ENCODE assay signal across 8 cellular contexts in genomic region chr9:5493597-5494511, GRCh38. TPM values are rescaled to one million over a fixed set of nuclear protein-coding genes. Genes with fewer than 3 reads are reported as not detected.
A peak's percentile ranks its signal among the peaks of the same experiment; 100 is the strongest.
DNase-seq lines count a peak whose midpoint lies in the region; ATAC-seq and TF ChIP-seq lines count a peak whose summit lies in the region.

No MANE protein-coding gene starts in this region.

- peak overlapping the region; percentile 3; the same call in 1 of the 2 replicates for H3K4me2 ChIP-seq in IMR-90 (ENCODE audit: low read depth, low read length)

- H3K18ac ChIP-seq in IMR-90 (ENCODE audit: low read depth, low read length), result peak overlapping the region; percentile 6; the same call in 1 of the 2 replicates

- TF ChIP-seq CTCF in IMR-90 (conservative IDR thresholded peaks at IDR 0.05; ENCODE audit: low read depth, low read length), result no peak
- no peak for TF ChIP-seq CTCF in lung (IDR thresholded peaks at IDR 0.05; ENCODE audit: control extremely low read depth, extremely low read depth)
- no peak for TF ChIP-seq CTCF in Calu3 (IDR thresholded peaks at IDR 0.05; ENCODE audit: unreplicated experiment)

- H3K27me3 ChIP-seq in IMR-90 (ENCODE audit: control insufficient read depth, insufficient read depth, low read length) (no peaks in the 10 kb centered on the region), lung (ENCODE audit: control insufficient read depth, insufficient read depth) (no peaks in the 10 kb centered on the region)

- H3K4me1 ChIP-seq in IMR-90 (ENCODE audit: control insufficient read depth, insufficient read depth, low read length), result peaks cover 5% of the 10 kb centered on the region; the same call in 1 of the 2 replicates
- peaks cover 0 to 4% of the 10 kb centered on the region in 2 donors for H3K4me1 ChIP-seq in lung (ENCODE audit: control insufficient read depth in 2 of 2, insufficient read depth in 2 of 2, low read length in 2 of 2)

- TF ChIP-seq RAD21 in IMR-90 (IDR thresholded peaks at IDR 0.05; ENCODE audit: low read length), result no peak

- no peaks in the 10 kb centered on the region for H3K27me3 Mint-ChIP-seq in activated naive CD8-positive, alpha-beta T cell treated with anti-CD3 and anti-CD28 coated beads, Interleukin-2, amount 50 U/mL, for 24 hours
- no peaks in the 10 kb centered on the region for H3K27me3 Mint-ChIP-seq in Calu3 (ENCODE audit: unreplicated experiment)

- BruUV-seq in IMR-90 (replicated peaks; lab: Mats Ljungman, UMichigan), result no TSS peak
- BruUV-seq in Calu3 (replicated peaks; lab: Mats Ljungman, UMichigan), result no TSS peak

- H3K9me1 ChIP-seq in IMR-90 (ENCODE audit: insufficient read depth, low read length), result peaks cover 9% of the 10 kb centered on the region; the same call in 1 of the 2 replicates

- H3K9me3 ChIP-seq in IMR-90 (ENCODE audit: control insufficient read depth, insufficient read depth, low read length), result no peaks in the 10 kb centered on the region
- no peaks in the 10 kb centered on the region for H3K9me3 ChIP-seq in lung (ENCODE audit: control insufficient read depth in 2 of 2, insufficient read depth in 1 of 2, low read length in 1 of 2)

- peak overlapping the region; percentile 56 for H2AK9ac ChIP-seq in IMR-90 (replicated peaks; ENCODE audit: low read depth, low read length, poor library complexity)

- H3K4me3 Mint-ChIP-seq in activated naive CD8-positive, alpha-beta T cell treated with anti-CD3 and anti-CD28 coated beads, Interleukin-2, amount 50 U/mL, for 24 hours, result no peak overlapping the region
- no peak overlapping the region for H3K4me3 Mint-ChIP-seq in Calu3 (ENCODE audit: low read depth, unreplicated experiment)

- H3K27ac Mint-ChIP-seq in activated naive CD8-positive, alpha-beta T cell treated with anti-CD3 and anti-CD28 coated beads, Interleukin-2, amount 50 U/mL, for 24 hours, result peak overlapping the region; percentile 22
- no peak overlapping the region for H3K27ac Mint-ChIP-seq in Calu3 (ENCODE audit: unreplicated experiment)

- no peaks in the 10 kb centered on the region for H3K79me1 ChIP-seq in IMR-90 (ENCODE audit: low read depth in 1 of 2, low read length in 2 of 2)

- H3K9me3 Mint-ChIP-seq in activated naive CD8-positive, alpha-beta T cell treated with anti-CD3 and anti-CD28 coated beads, Interleukin-2, amount 50 U/mL, for 24 hours, result no peaks in the 10 kb centered on the region
- H3K9me3 Mint-ChIP-seq in Calu3 (ENCODE audit: low read depth, unreplicated experiment), result no peaks in the 10 kb centered on the region

- CTCF ChIA-PET in IMR-90 (lab: Yijun Ruan, JAX), result no interaction called here
- CTCF ChIA-PET in Calu3 (lab: Charles Lee), result no interaction called here

- no peak for TF ChIP-seq POLR2A in IMR-90 (IDR thresholded peaks at IDR 0.05; ENCODE audit: low read depth, low read length)

- H3K56ac ChIP-seq in IMR-90 (ENCODE audit: extremely low read depth, insufficient read depth, low read length), result peak overlapping the region; percentile 32

- peak overlapping the region; percentile 67 for H2BK5ac ChIP-seq in IMR-90 (ENCODE audit: low read depth, low read length, poor library complexity, severe bottlenecking)

- dilution Hi-C loops in IMR-90 (cut with HindIII; ENCODE audit: low sequenced_read_pairs, unreplicated experiment), result no loop called here

- H3K36me3 ChIP-seq in IMR-90 (ENCODE audit: control insufficient read depth, insufficient read depth, low read length), result no peaks in the 10 kb centered on the region
- H3K36me3 ChIP-seq in lung (ENCODE audit: control insufficient read depth in 2 of 2, insufficient read depth in 2 of 2, low read length in 2 of 2), result no peaks in the 10 kb centered on the region

- H2AFZ ChIP-seq in IMR-90 (replicated peaks; ENCODE audit: low read length, poor library complexity), result peak overlapping the region; percentile 77

- H4K20me1 ChIP-seq in IMR-90 (ENCODE audit: insufficient read depth, low read length), result no peaks in the 10 kb centered on the region

- H2BK120ac ChIP-seq in IMR-90 (ENCODE audit: low read depth, low read length), result peak overlapping the region; percentile 83

- peaks cover 18% of the 10 kb centered on the region for H3K4me1 Mint-ChIP-seq in activated naive CD8-positive, alpha-beta T cell treated with anti-CD3 and anti-CD28 coated beads, Interleukin-2, amount 50 U/mL, for 24 hours
- peaks cover 9% of the 10 kb centered on the region for H3K4me1 Mint-ChIP-seq in Calu3 (ENCODE audit: low read depth, unreplicated experiment)

- peak; percentile 79 for ATAC-seq in GM18499 (IDR thresholded peaks at IDR 0.05; ENCODE audit: insufficient read depth, unreplicated experiment)
- ATAC-seq in GM21717 (IDR thresholded peaks at IDR 0.05; ENCODE audit: unreplicated experiment), result peak; percentile 82
- ATAC-seq in IMR-90 (ENCODE audit: low read depth), result peak; percentile 90
- peak; percentile 67 for ATAC-seq in activated naive CD8-positive, alpha-beta T cell treated with anti-CD3 and anti-CD28 coated beads, Interleukin-2, amount 50 U/mL, for 24 hours
- ATAC-seq in lung (ENCODE audit: insufficient read depth, low FRiP score), result peak; percentile 54

- H4K91ac ChIP-seq in IMR-90 (ENCODE audit: insufficient read depth, low read depth, low read length), result peak overlapping the region; percentile 83

- DNase-seq in IMR-90 (peak; percentile 92), lung (ENCODE audit: low spot score) (no peak), 8988T (no peak), Calu3 (no peak), NCI-H1694 treated with DMSO at 0.1 percent for 48 hours (lab: John Stamatoyannopoulos, UW) (no peak)
- DNase-seq in activated naive CD8-positive, alpha-beta T cell treated with anti-CD3 and anti-CD28 coated beads, Interleukin-2, amount 50 U/mL, for 24 hours, result no peak

- 80% methylated on average over 2 of the region's 9 CpGs; no CpG with 5 or more reads in 1 of the 2 experiments for WGBS in IMR-90 (ENCODE audit: extremely low coverage in 2 of 2, insufficient read length in 1 of 2), 2 experiments
- 48 to 66% methylated on average over 9 of the region's 9 CpGs for WGBS in lung, 2 donors

- intact Hi-C loops in IMR-90 (cut with micrococcal nuclease), result no loop called here
- intact Hi-C loops in Calu3 (cut with micrococcal nuclease; ENCODE audit: unreplicated experiment), result no loop called here

- H3K23ac ChIP-seq in IMR-90 (ENCODE audit: low read depth, low read length), result no peak overlapping the region

- in situ Hi-C loops in IMR-90 (cut with MboI; ENCODE audit: low sequenced_read_pairs), result no loop called here

- H3K14ac ChIP-seq in IMR-90 (replicated peaks; ENCODE audit: low read depth, low read length), result peak overlapping the region; percentile 87

- peak overlapping the region; percentile 2; the same call in 1 of the 2 replicates for H3K27ac ChIP-seq in IMR-90 (ENCODE audit: insufficient read depth, low read length)
- H3K27ac ChIP-seq in lung (ENCODE audit: low read depth in 1 of 2, low read length in 1 of 2), result peak overlapping the region in 1 of 2 donors; percentile 9

- peak overlapping the region; percentile 23; the same call in 1 of the 2 replicates for H4K5ac ChIP-seq in IMR-90 (ENCODE audit: low read depth, low read length)

- POLR2A ChIA-PET in IMR-90 (lab: Charles Lee; ENCODE audit: unreplicated experiment), result no interaction called here

- peak overlapping the region; percentile 90 for H2BK20ac ChIP-seq in IMR-90 (ENCODE audit: low read depth, low read length)

- peak overlapping the region; percentile 68 for H3K4ac ChIP-seq in IMR-90 (ENCODE audit: low read depth, low read length)

- H2BK15ac ChIP-seq in IMR-90 (ENCODE audit: low read depth, low read length), result peak overlapping the region; percentile 80; the same call in 1 of the 3 replicates

- peak overlapping the region; percentile 55 to 67 for H4K8ac ChIP-seq in IMR-90 (ENCODE audit: low read depth in 2 of 2, low read length in 2 of 2)

- 0 out of 2 replicates have a peak overlapping the region, but pooled peaks have one; percentile 6 for H3K9ac ChIP-seq in IMR-90 (ENCODE audit: low read depth, low read length)

- H2AK5ac ChIP-seq in IMR-90 (ENCODE audit: low read depth, low read length), result peak overlapping the region; percentile 81

- H3K4me3 ChIP-seq in IMR-90 (ENCODE audit: insufficient read depth, low read depth, low read length) (no peak overlapping the region), lung (no peak overlapping the region)

- no peaks in the 10 kb centered on the region for H3K36me3 Mint-ChIP-seq in activated naive CD8-positive, alpha-beta T cell treated with anti-CD3 and anti-CD28 coated beads, Interleukin-2, amount 50 U/mL, for 24 hours (ENCODE audit: low read depth)
- no peaks in the 10 kb centered on the region for H3K36me3 Mint-ChIP-seq in Calu3 (ENCODE audit: insufficient read depth, unreplicated experiment)

TF ChIP-seq in IMR-90, 13 proteins besides CTCF, POLR2A, EP300 and RAD21 (continues in another document):
- TF ChIP-seq USF2 (IDR thresholded peaks at IDR 0.05; ENCODE audit: low read depth, low read length), result no peak
- peak; percentile 58; the same call in 1 of the 2 replicates for TF ChIP-seq NFE2L2 (IDR thresholded peaks at IDR 0.05; ENCODE audit: low read depth, low read length)
- no peak for TF ChIP-seq CHD1 (IDR thresholded peaks at IDR 0.05; ENCODE audit: low read depth, low read length)

RNA-seq across cellular contexts. Expression of gene PDCD1LG2, which starts 16.5 kb away (rescaled TPM):
- total RNA-seq in IMR-90 (2012; rRNA removed), result 29.7 and 33.3 TPM in 2 replicates
- 17.3 and 17.5 TPM in 2 replicates for polyA plus RNA-seq in IMR-90 (2012; rRNA removed)
- 5.9 and 8.7 TPM in 2 replicates for polyA plus RNA-seq in IMR-90 (2012; cell fraction: cytosol; rRNA removed)
- polyA plus RNA-seq in IMR-90 (2012; cell fraction: nucleus; rRNA removed; ENCODE audit: low replicate concordance), result 2.5 and 10.4 TPM in 2 replicates
- total RNA-seq in lung, result 1 to 10 TPM; 1.8 to 6.7 TPM
- polyA plus RNA-seq in lung, result 1 to 10 TPM in 1 of 2 donors, under 1 TPM in 1; 0.87 to 4.3 TPM
- not detected in 2 replicates for total RNA-seq in Calu3 (2022)

RNA-seq across cellular contexts. Expression of gene CD274, which starts 43.5 kb away (rescaled TPM):
- total RNA-seq in IMR-90 (2012; rRNA removed), result 19.4 and 29.4 TPM in 2 replicates
- polyA plus RNA-seq in IMR-90 (2012; rRNA removed), result 13.9 and 17.4 TPM in 2 replicates
- polyA plus RNA-seq in IMR-90 (2012; cell fraction: cytosol; rRNA removed), result 3.0 and 4.3 TPM in 2 replicates
- 4.8 and 33.9 TPM in 2 replicates for polyA plus RNA-seq in IMR-90 (2012; cell fraction: nucleus; rRNA removed; ENCODE audit: low replicate concordance)
- total RNA-seq in lung, result 10 to 100 TPM in 1 of 2 donors, 1 to 10 TPM in 1; 5.9 to 13.2 TPM
- 10 to 100 TPM in 1 of 2 donors, 1 to 10 TPM in 1; 4.1 to 30.7 TPM for polyA plus RNA-seq in lung
- total RNA-seq in Calu3 (2022), result 1.9 and 3.6 TPM in 2 replicates

RNA-seq across cellular contexts. Expression of gene PLGRKT, which starts 56.1 kb away (rescaled TPM):
- total RNA-seq in IMR-90 (2012; rRNA removed) (12.7 and 13.6 TPM in 2 replicates), lung (10 to 100 TPM; 11.7 to 27.0 TPM), Calu3 (2022) (15.1 and 17.4 TPM in 2 replicates)
- polyA plus RNA-seq in IMR-90 (2012; rRNA removed) (8.6 and 10.8 TPM in 2 replicates), lung (10 to 100 TPM; 17.4 to 28.4 TPM)
- 2.1 and 3.0 TPM in 2 replicates for polyA plus RNA-seq in IMR-90 (2012; cell fraction: cytosol; rRNA removed)
- 0.53 and 2.4 TPM in 2 replicates for polyA plus RNA-seq in IMR-90 (2012; cell fraction: nucleus; rRNA removed; ENCODE audit: low replicate concordance)
